Comparison of ENCODE assay signal across 20 cellular contexts in genomic region chr11:121892863-121893262, GRCh38.
DNase-seq lines count a peak whose midpoint lies in the region; ATAC-seq, FAIRE-seq and TF ChIP-seq lines count a peak whose summit lies in the region.
"Had no signal": no experiment of that assay in that cellular context is flagged by ENCODE, and none has a peak within 500 bp of the region (broad histone marks: within the 10 kb centered on the region; RNA-seq: fewer than 3 reads in every experiment).

No MANE protein-coding gene starts in this region.

- no peak overlapping the region for H3K27ac ChIP-seq in neural progenitor cell
- no peak overlapping the region for H3K27ac ChIP-seq in OCI-LY7 (ENCODE audit: low read depth, low read length, poor library complexity, severe bottlenecking)
- H3K27ac ChIP-seq in small intestine (ENCODE audit: low read depth in 1 of 2, low read length in 1 of 2), result no peak overlapping the region
- H3K27ac ChIP-seq: dorsolateral prefrontal cortex, hepatocyte, testis had no signal

- intact Hi-C loops in OCI-LY7 (cut with micrococcal nuclease; ENCODE audit: unreplicated experiment), result no loop called here

- peak overlapping the region; percentile 48 for H3K27ac Mint-ChIP-seq in neural progenitor cell

- no peaks in the 10 kb centered on the region for H3K9me3 ChIP-seq in adipocyte (ENCODE audit: control insufficient read depth, low read length)
- H3K9me3 ChIP-seq in neural progenitor cell (ENCODE audit: low read depth), result no peaks in the 10 kb centered on the region
- H3K9me3 ChIP-seq in OCI-LY7 (ENCODE audit: low read length), result no peaks in the 10 kb centered on the region
- H3K9me3 ChIP-seq in small intestine (ENCODE audit: control insufficient read depth, low read depth), result no peaks in the 10 kb centered on the region
- H3K9me3 ChIP-seq: testis had no signal

- H3K36me3 ChIP-seq in adipocyte (ENCODE audit: control insufficient read depth, insufficient read depth, low read length, severe bottlenecking) (no peaks in the 10 kb centered on the region), neural progenitor cell (no peaks in the 10 kb centered on the region), OCI-LY7 (ENCODE audit: insufficient read depth, low read length) (no peaks in the 10 kb centered on the region), small intestine (ENCODE audit: control insufficient read depth in 2 of 2, insufficient read depth in 2 of 2, low read length in 2 of 2) (no peaks in the 10 kb centered on the region)

- 33 to 63% (median 43%) methylated on average over 3 of the region's 3 CpGs for WGBS in small intestine, 3 donors

- no TSS peak for BruUV-seq in OCI-LY7 (replicated peaks; lab: Mats Ljungman, UMichigan)

- H3K27me3 Mint-ChIP-seq in neural progenitor cell (ENCODE audit: insufficient read depth, low read depth), result peaks cover 3% of the 10 kb centered on the region
- no peaks in the 10 kb centered on the region for H3K27me3 Mint-ChIP-seq in activated T-cell treated with anti-CD3 and anti-CD28 coated beads, Interleukin-2, amount 50 U/mL, for 4 hours (ENCODE audit: low read depth)

- no peaks in the 10 kb centered on the region for H3F3A ChIP-seq in neural progenitor cell (ENCODE audit: low read depth)

- peaks cover 22% of the 10 kb centered on the region for H3K4me1 Mint-ChIP-seq in neural progenitor cell
- H3K4me1 Mint-ChIP-seq in activated T-cell treated with anti-CD3 and anti-CD28 coated beads, Interleukin-2, amount 50 U/mL, for 4 hours (ENCODE audit: low read depth), result no peaks in the 10 kb centered on the region

- no peak overlapping the region for H3K4me3 ChIP-seq in adipocyte (ENCODE audit: low read length)
- H3K4me3 ChIP-seq in neural progenitor cell, result no peak overlapping the region
- no peak overlapping the region for H3K4me3 ChIP-seq in OCI-LY7 (ENCODE audit: low read depth, low read length, poor library complexity, severe bottlenecking)
- H3K4me3 ChIP-seq in small intestine (ENCODE audit: low read depth in 1 of 2, low read length in 2 of 2), result no peak overlapping the region
- H3K4me3 ChIP-seq: dorsolateral prefrontal cortex, hepatocyte, testis had no signal

- H3K27me3 ChIP-seq in adipocyte (replicated peaks; ENCODE audit: control insufficient read depth, insufficient read depth, low read length) (no peaks in the 10 kb centered on the region), neural progenitor cell (no peaks in the 10 kb centered on the region), small intestine (ENCODE audit: control insufficient read depth in 2 of 2, insufficient read depth in 2 of 2, low read length in 2 of 2) (no peaks in the 10 kb centered on the region)
- H3K27me3 ChIP-seq: dorsolateral prefrontal cortex, hepatocyte, testis had no signal

- CTCF ChIA-PET in OCI-LY7 (lab: Charles Lee; ENCODE audit: unreplicated experiment), result no interaction called here

- no peak overlapping the region for H3K9ac ChIP-seq in adipocyte (ENCODE audit: low read length)
- no peak overlapping the region for H3K9ac ChIP-seq in neural progenitor cell

- TF ChIP-seq CTCF in neural progenitor cell (IDR thresholded peaks at IDR 0.05) (no peak), OCI-LY7 (conservative IDR thresholded peaks at IDR 0.05; ENCODE audit: low read length) (no peak)

- H3K4me2 ChIP-seq in neural progenitor cell, result no peak overlapping the region
- no peak overlapping the region for H3K4me2 ChIP-seq in OCI-LY7 (ENCODE audit: low read length)
- H3K4me2 ChIP-seq: hepatocyte had no signal

- H4K20me1 ChIP-seq in neural progenitor cell (ENCODE audit: low read depth), result no peaks in the 10 kb centered on the region
- H4K20me1 ChIP-seq in OCI-LY7 (ENCODE audit: insufficient read depth, low read length), result no peaks in the 10 kb centered on the region

- in situ Hi-C loops in KBM-7 (cut with MboI; ENCODE audit: low pct_unique_long_range_greater_than_20kb, low sequenced_read_pairs), result no loop called here

- DNase-seq in HCEC 1CT, result peak; percentile 40
- DNase-seq in adipocyte (ENCODE audit: low read depth), result peak; percentile 69
- DNase-seq in fibroblast of gingiva (ENCODE audit: low read depth), result peak; percentile 51
- DNase-seq in neural progenitor cell (ENCODE audit: low spot score), result no peak
- DNase-seq in OCI-LY7 (ENCODE audit: low spot score), result no peak
- DNase-seq in KBM-7, result no peak
- no peak for DNase-seq in activated T-cell treated with anti-CD3 and anti-CD28 coated beads, Interleukin-2, amount 50 U/mL, for 4 hours
- DNase-seq in small intestine, result no peak
- DNase-seq: activated naive CD4-positive, alpha-beta T cell treated with Interleukin-2 at 50 U/mL for 16 hours; dorsolateral prefrontal cortex; erythroblast; GDM1; islet precursor cell; NCI-H1694; NCI-H446; SHP77; testis had no signal

- no peak overlapping the region for H2AFZ ChIP-seq in neural progenitor cell (replicated peaks)
- H2AFZ ChIP-seq in OCI-LY7 (ENCODE audit: low read length), result no peak overlapping the region
- H2AFZ ChIP-seq: hepatocyte had no signal

- FAIRE-seq in small intestine (lab: Jason Lieb, UNC), result no peak
- FAIRE-seq: D721Med, GM12892 had no signal

- peaks cover 5% of the 10 kb centered on the region for H3K9me3 Mint-ChIP-seq in neural progenitor cell
- H3K9me3 Mint-ChIP-seq in activated T-cell treated with anti-CD3 and anti-CD28 coated beads, Interleukin-2, amount 50 U/mL, for 4 hours, result no peaks in the 10 kb centered on the region

- peaks cover 53% of the 10 kb centered on the region for H3K4me1 ChIP-seq in adipocyte (ENCODE audit: control insufficient read depth, insufficient read depth, low read length)
- H3K4me1 ChIP-seq in neural progenitor cell, result peaks cover 20% of the 10 kb centered on the region
- H3K4me1 ChIP-seq in OCI-LY7 (ENCODE audit: insufficient read depth, low read length, poor library complexity, severe bottlenecking), result peaks cover 4% of the 10 kb centered on the region
- no peaks in the 10 kb centered on the region for H3K4me1 ChIP-seq in small intestine (ENCODE audit: control insufficient read depth in 2 of 2, insufficient read depth in 1 of 2, low read depth in 1 of 2, low read length in 1 of 2)

- POLR2A ChIA-PET in OCI-LY7 (lab: Charles Lee), result interaction anchor here (1.1 kb wide), 1 partner anchor 11 kb away, joined by 4 read pairs; no protein-coding TSS in a partner anchor

- no peaks in the 10 kb centered on the region for H3K9me2 ChIP-seq in OCI-LY7 (ENCODE audit: insufficient read depth, low read length)

- H3K4me3 Mint-ChIP-seq in neural progenitor cell, result no peak overlapping the region
- no peak overlapping the region for H3K4me3 Mint-ChIP-seq in activated T-cell treated with anti-CD3 and anti-CD28 coated beads, Interleukin-2, amount 50 U/mL, for 4 hours

- ATAC-seq in activated T-cell treated with anti-CD3 and anti-CD28 coated beads, Interleukin-2, amount 50 U/mL, for 4 hours, result no peak

- H3K79me2 ChIP-seq in neural progenitor cell (ENCODE audit: low read depth) (no peaks in the 10 kb centered on the region), OCI-LY7 (ENCODE audit: insufficient read depth, low read depth, low read length) (no peaks in the 10 kb centered on the region)
- H3K79me2 ChIP-seq: hepatocyte had no signal

- H3K36me3 Mint-ChIP-seq in neural progenitor cell, result peaks cover 4% of the 10 kb centered on the region
- no peaks in the 10 kb centered on the region for H3K36me3 Mint-ChIP-seq in activated T-cell treated with anti-CD3 and anti-CD28 coated beads, Interleukin-2, amount 50 U/mL, for 4 hours (ENCODE audit: insufficient read depth)

Comparison
In these comparisons a context has a peak if more than half of its experiments do, and no peak if none do; other contexts are left out.
1. DNase-seq: peak in HCEC 1CT (single experiment), adipocyte (single experiment) and fibroblast of gingiva (single experiment); none in neural progenitor cell (single experiment), OCI-LY7 (single experiment), KBM-7 (single experiment), activated T-cell treated with anti-CD3 and anti-CD28 coated beads, Interleukin-2, amount 50 U/mL, for 4 hours (single experiment) and small intestine (single experiment).